ENCODE assay signal across 24 cellular contexts in the genomic region with DNA sequence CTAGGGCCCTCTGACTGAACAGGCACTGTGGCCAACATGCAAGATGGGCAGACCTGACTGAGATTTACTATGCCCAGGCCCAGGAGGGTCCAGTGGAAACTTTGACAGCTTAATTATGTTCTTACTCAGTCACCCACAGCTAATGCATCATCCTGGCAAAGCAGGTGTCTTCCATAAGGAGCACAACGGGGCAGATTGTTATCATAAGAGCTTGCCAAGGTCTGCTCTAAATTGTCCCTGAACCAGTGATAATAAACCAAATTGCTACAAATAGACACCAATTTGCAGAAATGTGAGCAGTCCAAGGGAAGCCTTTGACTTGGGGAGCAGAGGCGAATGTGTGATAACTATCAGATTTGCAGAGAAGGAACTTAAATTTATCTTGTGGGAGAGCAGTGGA.
"Had no signal": no experiment of that assay in that cellular context is flagged by ENCODE, and none has a peak within 500 bp of the region (broad histone marks: within the 10 kb centered on the region; RNA-seq: fewer than 3 reads in every experiment).

No MANE protein-coding gene starts in this region.

- H3K27ac ChIP-seq: brain microvascular endothelial cell, coronary artery, gastroesophageal sphincter, lower lobe of right lung, stomach, vagina had no signal

- H3K4me3 ChIP-seq: coronary artery, gastroesophageal sphincter, lower lobe of right lung, smooth muscle cell, stomach, vagina had no signal

- H3K9me3 Mint-ChIP-seq: activated T-helper 17 cell treated with anti-CD3 and anti-CD28 coated beads, Interleukin-2, amount 50 U/mL, for 72 hours; endodermal cell; stimulated activated memory B cell treated with anti-CD40 and anti-IgM and Interleukin-4, amounts not matched to agents 10 μg/mL and 1 μg/mL and 100 μg/mL, for 72 hours; type B pancreatic cell had no signal

- H3K4me1 Mint-ChIP-seq: activated T-helper 17 cell treated with anti-CD3 and anti-CD28 coated beads, Interleukin-2, amount 50 U/mL, for 72 hours; naive B cell; stimulated activated memory B cell treated with anti-CD40 and anti-IgM and Interleukin-4, amounts not matched to agents 10 μg/mL and 1 μg/mL and 100 μg/mL, for 72 hours had no signal

- H3K27ac Mint-ChIP-seq: activated naive CD4-positive, alpha-beta T cell treated with anti-CD3 and anti-CD28 coated beads, Interleukin-2, amount 50 U/mL, for 72 hours; activated T-helper 17 cell treated with anti-CD3 and anti-CD28 coated beads, Interleukin-2, amount 50 U/mL, for 72 hours; endodermal cell; naive B cell; stimulated activated memory B cell treated with anti-CD40 and anti-IgM and Interleukin-4, amounts not matched to agents 10 μg/mL and 1 μg/mL and 100 μg/mL, for 72 hours; type B pancreatic cell had no signal

- H3K27me3 ChIP-seq: brain microvascular endothelial cell, gastroesophageal sphincter, stomach, vagina had no signal

- ATAC-seq: activated naive CD4-positive, alpha-beta T cell treated with anti-CD3 and anti-CD28 coated beads, Interleukin-2, amount 50 U/mL, for 72 hours; activated T-helper 17 cell treated with anti-CD3 and anti-CD28 coated beads, Interleukin-2, amount 50 U/mL, for 72 hours; gastroesophageal sphincter; left colon; lower lobe of right lung; sciatic nerve; stimulated activated memory B cell treated with anti-CD40 and anti-IgM and Interleukin-4, amounts not matched to agents 10 μg/mL and 1 μg/mL and 100 μg/mL, for 72 hours had no signal

- H3K4me3 Mint-ChIP-seq: activated T-helper 17 cell treated with anti-CD3 and anti-CD28 coated beads, Interleukin-2, amount 50 U/mL, for 72 hours; endodermal cell; naive B cell; neural crest cell; stimulated activated memory B cell treated with anti-CD40 and anti-IgM and Interleukin-4, amounts not matched to agents 10 μg/mL and 1 μg/mL and 100 μg/mL, for 72 hours; type B pancreatic cell had no signal

- H3K36me3 ChIP-seq: brain microvascular endothelial cell, gastroesophageal sphincter, lower lobe of right lung, stomach, vagina had no signal

- DNase-seq: activated CD4-positive, alpha-beta T cell treated with anti-CD3 and anti-CD28 coated beads for 1 hour; activated T-cell treated with anti-CD3 and anti-CD28 coated beads, Interleukin-2, amount 50 U/mL, for 1 hour; aorta; brain microvascular endothelial cell; endodermal cell; head of caudate nucleus; left colon; lower lobe of right lung; naive B cell; occipital lobe; stimulated activated CD4-positive, alpha-beta T cell treated with anti-CD3 and anti-CD28 coated beads, Interleukin-15, amount 100 ng/mL, for 24 hours; stomach; T-helper 9 cell had no signal

- H3K9me3 ChIP-seq: gastroesophageal sphincter, lower lobe of right lung, stomach, vagina had no signal

- FAIRE-seq: islet of Langerhans had no signal

- H3K27me3 Mint-ChIP-seq: type B pancreatic cell had no signal

- H3K36me3 Mint-ChIP-seq: activated naive CD4-positive, alpha-beta T cell treated with anti-CD3 and anti-CD28 coated beads, Interleukin-2, amount 50 U/mL, for 72 hours; naive B cell; stimulated activated memory B cell treated with anti-CD40 and anti-IgM and Interleukin-4, amounts not matched to agents 10 μg/mL and 1 μg/mL and 100 μg/mL, for 72 hours; type B pancreatic cell had no signal

- H3K4me1 ChIP-seq: lower lobe of right lung, stomach, vagina had no signal
